Comparison of ENCODE assay signal across 18 cellular contexts in the genomic region with DNA sequence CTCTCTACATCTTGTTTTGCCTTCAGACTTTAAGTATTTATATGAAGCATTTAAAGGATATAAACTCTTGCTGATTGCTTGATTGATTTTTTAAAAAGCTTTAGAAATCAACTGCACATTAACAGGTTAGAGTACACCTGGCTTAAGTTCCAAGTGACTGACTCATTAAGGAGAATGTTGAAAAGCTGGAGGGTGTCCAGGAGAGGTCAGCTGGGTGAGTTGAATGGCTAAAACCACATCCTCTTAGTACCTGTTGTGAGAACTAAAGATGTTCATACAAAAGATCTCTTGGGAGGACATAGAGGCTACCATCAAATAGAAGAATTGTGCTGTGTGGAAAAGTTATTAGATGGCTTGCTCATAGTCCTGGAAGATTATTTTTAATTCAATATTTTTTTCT.
DNase-seq lines count a peak whose midpoint lies in the region; ATAC-seq and TF ChIP-seq lines count a peak whose summit lies in the region.
"Had no signal": no experiment of that assay in that cellular context is flagged by ENCODE, and none has a peak within 500 bp of the region (broad histone marks: within the 10 kb centered on the region; RNA-seq: fewer than 3 reads in every experiment).

No MANE protein-coding gene starts in this region.

- DNase-seq in NCI-H1105 treated with DMSO at 0.1 percent for 48 hours (lab: John Stamatoyannopoulos, UW): peak; percentile 38
- no peak for DNase-seq in NCI-H1105 (lab: John Stamatoyannopoulos, UW)
- peak; percentile 52 for DNase-seq in RWPE2 (ENCODE audit: low spot score)
- peak; percentile 61 for DNase-seq in glomerular visceral epithelial cell (ENCODE audit: extremely low spot score)
- no peak for DNase-seq in ecto neural progenitor cell (ENCODE audit: low spot score)
- no peak for DNase-seq in T-cell
- no peak for DNase-seq in UCSD-AML1 (lab: John Stamatoyannopoulos, UW; ENCODE audit: unreplicated experiment)
- DNase-seq in Kasumi-1 (lab: John Stamatoyannopoulos, UW): no peak
- DNase-seq: 8988T; activated CD8-positive, alpha-beta memory T cell treated with anti-CD3 and anti-CD28 coated beads, Interleukin-2, amount 10 ng/mL, durations not matched to agents 7 days and 5 days; DMS 273 treated with DMSO at 0.1 percent for 48 hours; NCI-H1694 treated with DMSO at 0.1 percent for 48 hours; NCI-H446 treated with DMSO at 0.1 percent for 48 hours; T1000 had no signal

- ATAC-seq in RWPE2 (ENCODE audit: low read depth) (peak; percentile 99), T-cell (replicated peaks in 1 of 4) (no peak)
- ATAC-seq: activated CD8-positive, alpha-beta memory T cell treated with anti-CD3 and anti-CD28 coated beads, Interleukin-2, amount 10 ng/mL, durations not matched to agents 7 days and 5 days had no signal

- H3K27me3 Mint-ChIP-seq in T-cell: peaks cover 2 to 8% of the 10 kb centered on the region in 2 donors
- H3K27me3 Mint-ChIP-seq: activated CD8-positive, alpha-beta memory T cell treated with anti-CD3 and anti-CD28 coated beads, Interleukin-2, amount 10 ng/mL, durations not matched to agents 7 days and 5 days had no signal

- H3K27me3 ChIP-seq in RWPE2 (ENCODE audit: insufficient read depth, poor library complexity, severe bottlenecking): no peaks in the 10 kb centered on the region
- H3K27me3 ChIP-seq: BLaER1 treated with 17β-estradiol and CSF1 and Interleukin-3, amounts not matched to agents 10 nM and 100 nM had no signal

- no peaks in the 10 kb centered on the region for H3K4me1 Mint-ChIP-seq in T-cell
- H3K4me1 Mint-ChIP-seq: activated CD8-positive, alpha-beta memory T cell treated with anti-CD3 and anti-CD28 coated beads, Interleukin-2, amount 10 ng/mL, durations not matched to agents 7 days and 5 days; mesothelial cell of epicardium; neural crest cell had no signal

- H3K9me3 ChIP-seq in RWPE2 (ENCODE audit: severe bottlenecking): no peaks in the 10 kb centered on the region

- peaks cover 8% of the 10 kb centered on the region for H3K4me1 ChIP-seq in RWPE2 (ENCODE audit: insufficient read depth, poor library complexity, severe bottlenecking)
- H3K4me1 ChIP-seq: BLaER1 treated with 17β-estradiol and CSF1 and Interleukin-3, amounts not matched to agents 10 nM and 100 nM had no signal

- no peak for TF ChIP-seq CTCF in RWPE2 (IDR thresholded peaks at IDR 0.05; ENCODE audit: poor library complexity, severe bottlenecking)

- H3K4me3 ChIP-seq in RWPE2 (ENCODE audit: severe bottlenecking): no peak overlapping the region
- H3K4me3 ChIP-seq: BLaER1 treated with 17β-estradiol and CSF1 and Interleukin-3, amounts not matched to agents 10 nM and 100 nM had no signal

- peak overlapping the region; percentile 35 for H3K27ac ChIP-seq in RWPE2 (ENCODE audit: poor library complexity, severe bottlenecking)
- H3K27ac ChIP-seq: BLaER1 treated with 17β-estradiol and CSF1 and Interleukin-3, amounts not matched to agents 10 nM and 100 nM had no signal

- POLR2A ChIA-PET in T-cell (lab: Charles Lee): no interaction called here

- H3K4me3 Mint-ChIP-seq in T-cell: no peak overlapping the region
- H3K4me3 Mint-ChIP-seq: activated CD8-positive, alpha-beta memory T cell treated with anti-CD3 and anti-CD28 coated beads, Interleukin-2, amount 10 ng/mL, durations not matched to agents 7 days and 5 days; mesothelial cell of epicardium; neural crest cell had no signal

- CTCF ChIA-PET in T-cell (lab: Charles Lee): no interaction called here

- no peaks in the 10 kb centered on the region for H3K36me3 ChIP-seq in RWPE2 (ENCODE audit: low read depth)
- H3K36me3 ChIP-seq: BLaER1 treated with 17β-estradiol and CSF1 and Interleukin-3, amounts not matched to agents 10 nM and 100 nM had no signal

- H3K27ac Mint-ChIP-seq in T-cell: no peak overlapping the region
- H3K27ac Mint-ChIP-seq: activated CD8-positive, alpha-beta memory T cell treated with anti-CD3 and anti-CD28 coated beads, Interleukin-2, amount 10 ng/mL, durations not matched to agents 7 days and 5 days; activated T-helper 2 cell treated with anti-CD3 and anti-CD28 coated beads, Interferon-gamma antibody, Interleukin-2, Interleukin-4, amounts not matched to agents 10 μg/mL and 5 μg/mL and 100 μg/mL, durations not matched to agents 14 hours and 24 hours and 36 hours; mesothelial cell of epicardium had no signal

- H3K9me3 Mint-ChIP-seq in T-cell: peaks cover under 1 to 17% (median 14%) of the 10 kb centered on the region in 3 donors

- H3K36me3 Mint-ChIP-seq in T-cell: no peaks in the 10 kb centered on the region
- H3K36me3 Mint-ChIP-seq: activated CD8-positive, alpha-beta memory T cell treated with anti-CD3 and anti-CD28 coated beads, Interleukin-2, amount 10 ng/mL, durations not matched to agents 7 days and 5 days had no signal

Comparison
In these comparisons a context has a peak if more than half of its experiments do, and no peak if none do; other contexts are left out.
1. DNase-seq: peak in NCI-H1105 treated with DMSO at 0.1 percent for 48 hours (single experiment), RWPE2 (single experiment) and glomerular visceral epithelial cell (single experiment); none in NCI-H1105 (single experiment), ecto neural progenitor cell (single experiment), T-cell (0 of 34), UCSD-AML1 (single experiment) and Kasumi-1 (0 of 2).